In genomic region chr10:5492929-5493576, GRCh38 we compare ENCODE assay signal across 19 cellular contexts. TPM values are rescaled to one million over a fixed set of nuclear protein-coding genes. Genes with fewer than 3 reads are reported as not detected.
DNase-seq lines count a peak whose midpoint lies in the region; FAIRE-seq and TF ChIP-seq lines count a peak whose summit lies in the region.
"Had no signal": no experiment of that assay in that cellular context is flagged by ENCODE, and none has a peak within 500 bp of the region (broad histone marks: within the 10 kb centered on the region; RNA-seq: fewer than 3 reads in every experiment).

No MANE protein-coding gene starts in this region.

- no peak for TF ChIP-seq CTCF in breast epithelium (IDR thresholded peaks at IDR 0.05)
- TF ChIP-seq CTCF in mammary epithelial cell (conservative IDR thresholded peaks at IDR 0.05 in 1 of 2, IDR thresholded peaks at IDR 0.05 in 1 of 2; ENCODE audit: extremely low read depth in 1 of 2, insufficient read depth in 1 of 2, low read depth in 1 of 2, low read length in 2 of 2) = no peak
- TF ChIP-seq CTCF in H1 (IDR thresholded peaks at IDR 0.05; ENCODE audit: control extremely low read depth in 1 of 3, insufficient read depth in 1 of 3, low read depth in 1 of 3, low read length in 3 of 3) = no peak
- TF ChIP-seq CTCF in osteoblast (IDR thresholded peaks at IDR 0.05; ENCODE audit: extremely low read depth, low read depth, low read length) = no peak
- TF ChIP-seq CTCF in OCI-LY7 (conservative IDR thresholded peaks at IDR 0.05; ENCODE audit: low read length) = no peak
- TF ChIP-seq CTCF in prostate gland (IDR thresholded peaks at IDR 0.05) = no peak

- intact Hi-C loops in breast epithelium (cut with DNase I; ENCODE audit: low total_unique reads) (no loop called here), mammary epithelial cell (cut with micrococcal nuclease) (no loop called here), OCI-LY7 (cut with micrococcal nuclease; ENCODE audit: unreplicated experiment) (no loop called here), prostate gland (cut with DNase I) (no loop called here)

- no TSS peak for BruUV-seq in mammary epithelial cell (replicated peaks; lab: Mats Ljungman, UMichigan)
- BruUV-seq in OCI-LY7 (replicated peaks; lab: Mats Ljungman, UMichigan) = no TSS peak

- peaks cover 0 to 3% of the 10 kb centered on the region in 2 donors for H3K4me1 ChIP-seq in breast epithelium
- H3K4me1 ChIP-seq in mammary epithelial cell (ENCODE audit: insufficient read depth, low read length) = peaks cover 16% of the 10 kb centered on the region
- H3K4me1 ChIP-seq in H1 (replicated peaks in 1 of 4; ENCODE audit: control insufficient read depth in 3 of 4, insufficient read depth in 4 of 4, low read length in 3 of 4) = peaks cover 0 to 9% (median 3%) of the 10 kb centered on the region in 4 experiments; a peak in 5 of 7 replicates
- no peaks in the 10 kb centered on the region for H3K4me1 ChIP-seq in osteoblast (ENCODE audit: insufficient read depth, low read length)
- H3K4me1 ChIP-seq in OCI-LY7 (ENCODE audit: insufficient read depth, low read length, poor library complexity, severe bottlenecking) = no peaks in the 10 kb centered on the region
- H3K4me1 ChIP-seq in prostate gland (replicated peaks) = no peaks in the 10 kb centered on the region
- H3K4me1 ChIP-seq: SJCRH30 had no signal

- H3K79me1 ChIP-seq in H1 (ENCODE audit: low read depth, low read length) = no peaks in the 10 kb centered on the region

- H3K23ac ChIP-seq in H1 (ENCODE audit: insufficient read length) = no peak overlapping the region

- no peaks in the 10 kb centered on the region for H3K9me3 ChIP-seq in breast epithelium
- no peaks in the 10 kb centered on the region for H3K9me3 ChIP-seq in mammary epithelial cell (replicated peaks; ENCODE audit: insufficient read depth, low read length)
- peaks cover 6 to 7% of the 10 kb centered on the region in 2 experiments; a peak in 2 of 4 replicates for H3K9me3 ChIP-seq in H1 (ENCODE audit: insufficient read depth in 2 of 2, low read depth in 1 of 2, low read length in 1 of 2)
- no peaks in the 10 kb centered on the region for H3K9me3 ChIP-seq in osteoblast (ENCODE audit: low read depth, low read length)
- H3K9me3 ChIP-seq in OCI-LY7 (ENCODE audit: low read length) = no peaks in the 10 kb centered on the region
- no peaks in the 10 kb centered on the region for H3K9me3 ChIP-seq in prostate gland
- H3K9me3 ChIP-seq: SJCRH30 had no signal

- dilution Hi-C loops in mammary epithelial cell (cut with HindIII; ENCODE audit: low sequenced_read_pairs) = no loop called here

- H3K27ac ChIP-seq in breast epithelium = peak overlapping the region; percentile 22 to 71
- no peak overlapping the region for H3K27ac ChIP-seq in mammary epithelial cell (ENCODE audit: insufficient read depth, low read depth, low read length)
- no peak overlapping the region for H3K27ac ChIP-seq in H1 (ENCODE audit: low read depth, low read length)
- no peak overlapping the region for H3K27ac ChIP-seq in osteoblast (ENCODE audit: low read depth, low read length)
- no peak overlapping the region for H3K27ac ChIP-seq in OCI-LY7 (ENCODE audit: low read depth, low read length, poor library complexity, severe bottlenecking)
- H3K27ac ChIP-seq in prostate gland = no peak overlapping the region
- H3K27ac ChIP-seq: BLaER1 treated with 17β-estradiol and CSF1 and Interleukin-3, amounts not matched to agents 10 nM and 100 nM; SJCRH30 had no signal

- no peak overlapping the region for H3K56ac ChIP-seq in H1 (replicated peaks; ENCODE audit: insufficient read length, low read depth, low read length)

- TF ChIP-seq POLR2A in breast epithelium (IDR thresholded peaks at IDR 0.05) (no peak), H1 (IDR thresholded peaks at IDR 0.05; ENCODE audit: control extremely low read depth in 1 of 2, low read depth in 2 of 2, low read length in 2 of 2) (no peak), prostate gland (IDR thresholded peaks at IDR 0.05) (no peak)

- FAIRE-seq in H1 (lab: Jason Lieb, UNC) = no peak
- FAIRE-seq: A204.1 had no signal

- CTCF ChIA-PET in mammary epithelial cell (lab: Charles Lee; ENCODE audit: low non-redundant PET) (no interaction called here), H1 (lab: Charles Lee; ENCODE audit: partially characterized antibody) (interaction anchor here (0.6 to 1.4 kb wide), 4 partner anchors 9 to 137 kb away, joined by 3 to 6 read pairs (median 3); no protein-coding TSS in a partner anchor), OCI-LY7 (lab: Charles Lee; ENCODE audit: unreplicated experiment) (no interaction called here)

- no peak for TF ChIP-seq EP300 in H1 (IDR thresholded peaks at IDR 0.05; ENCODE audit: borderline replicate concordance in 1 of 2, low read depth in 2 of 2, low read length in 2 of 2)

- in situ Hi-C loops in mammary epithelial cell (cut with MboI; ENCODE audit: low sequenced_read_pairs in 2 of 2) = no loop called here

- DNase-seq in breast epithelium (ENCODE audit: low spot score in 2 of 2) (peak in 1 of 2 donors; percentile 36), mammary epithelial cell (no peak), H1 (ENCODE audit: low read depth in 1 of 2, low spot score in 2 of 2) (no peak), osteoblast (ENCODE audit: insufficient read length, low spot score, missing footprints) (peak; percentile 65), OCI-LY7 (ENCODE audit: low spot score) (no peak), prostate gland (ENCODE audit: low spot score) (no peak), NCI-H1092 (lab: John Stamatoyannopoulos, UW) (no peak)
- DNase-seq in activated naive CD4-positive, alpha-beta T cell treated with Interleukin-2 at 50 U/mL for 16 hours = no peak
- DNase-seq: DND-41, NCI-H1105 treated with DMSO at 0.1 percent for 48 hours, NCI-H1694, NCI-H2081 treated with DMSO at 0.1 percent for 48 hours, NCI-H510A, NCI-H748 treated with DMSO at 0.1 percent for 48 hours, SJCRH30 had no signal

- POLR2A ChIA-PET in H1 (lab: Charles Lee; ENCODE audit: partially characterized antibody) = interaction anchor here (0.9 kb wide), 2 partner anchors 30 to 47 kb away, joined by 3 read pairs; no protein-coding TSS in a partner anchor
- POLR2A ChIA-PET in OCI-LY7 (lab: Charles Lee) = interaction anchor here (0.6 kb wide), 1 partner anchor 16 kb away, joined by 3 read pairs; no protein-coding TSS in a partner anchor

- no peak overlapping the region for H3K4ac ChIP-seq in H1 (replicated peaks; ENCODE audit: insufficient read length, low read depth, low read length)

- no peak overlapping the region for H2BK5ac ChIP-seq in H1 (ENCODE audit: low read depth, low read length)

- no peak overlapping the region for H2AFZ ChIP-seq in mammary epithelial cell (ENCODE audit: low read depth, low read length)
- no peak overlapping the region for H2AFZ ChIP-seq in H1 (ENCODE audit: low read length)
- no peak overlapping the region for H2AFZ ChIP-seq in osteoblast (ENCODE audit: low read length)
- no peak overlapping the region for H2AFZ ChIP-seq in OCI-LY7 (ENCODE audit: low read length)

- H3K27me3 ChIP-seq in breast epithelium (no peaks in the 10 kb centered on the region), mammary epithelial cell (ENCODE audit: insufficient read depth, low read length) (no peaks in the 10 kb centered on the region), H1 (replicated peaks in 1 of 4; ENCODE audit: control insufficient read depth in 3 of 4, extremely low read depth in 1 of 4, insufficient read depth in 3 of 4, low read length in 3 of 4) (no peaks in the 10 kb centered on the region), osteoblast (ENCODE audit: insufficient read depth, low read length) (no peaks in the 10 kb centered on the region), prostate gland (replicated peaks; ENCODE audit: insufficient read depth) (no peaks in the 10 kb centered on the region)
- H3K27me3 ChIP-seq: BLaER1 treated with 17β-estradiol and CSF1 and Interleukin-3, amounts not matched to agents 10 nM and 100 nM; SJCRH30 had no signal

- no peak overlapping the region for H3K9ac ChIP-seq in mammary epithelial cell (ENCODE audit: insufficient read depth, low read length)
- H3K9ac ChIP-seq in H1 (replicated peaks in 1 of 4; ENCODE audit: extremely low read depth in 1 of 4, low read depth in 3 of 4, low read length in 3 of 4) = no peak overlapping the region
- H3K9ac ChIP-seq: BLaER1 treated with 17β-estradiol and CSF1 and Interleukin-3, amounts not matched to agents 10 nM and 100 nM had no signal

- H2BK15ac ChIP-seq in H1 (ENCODE audit: low read length) = no peak overlapping the region

- TF ChIP-seq RAD21 in H1 (IDR thresholded peaks at IDR 0.05 in 1 of 2, conservative IDR thresholded peaks at IDR 0.05 in 1 of 2; ENCODE audit: low read depth in 2 of 2, low read length in 2 of 2) = no peak

- H4K8ac ChIP-seq in H1 (ENCODE audit: extremely low read depth, insufficient read depth, low read length) = no peak overlapping the region; the same call in 1 of the 2 replicates

- H2BK20ac ChIP-seq in H1 (ENCODE audit: low read length) = no peak overlapping the region; the same call in 1 of the 2 replicates

- no peak overlapping the region for H3K4me3 ChIP-seq in breast epithelium
- H3K4me3 ChIP-seq in mammary epithelial cell (replicated peaks in 1 of 3; ENCODE audit: insufficient read depth in 1 of 3, low read depth in 2 of 3, low read length in 3 of 3) = no peak overlapping the region
- H3K4me3 ChIP-seq in H1 (ENCODE audit: extremely low read depth in 1 of 4, insufficient read depth in 2 of 4, low read depth in 3 of 4, low read length in 4 of 4) = no peak overlapping the region
- no peak overlapping the region for H3K4me3 ChIP-seq in osteoblast (ENCODE audit: insufficient read depth, low read length)
- no peak overlapping the region for H3K4me3 ChIP-seq in OCI-LY7 (ENCODE audit: low read depth, low read length, poor library complexity, severe bottlenecking)
- no peak overlapping the region for H3K4me3 ChIP-seq in prostate gland
- H3K4me3 ChIP-seq: BLaER1 treated with 17β-estradiol and CSF1 and Interleukin-3, amounts not matched to agents 10 nM and 100 nM; SJCRH30 had no signal

- H4K91ac ChIP-seq in H1 (replicated peaks; ENCODE audit: insufficient read length, low read length) = peak overlapping the region; percentile 3

- H3K18ac ChIP-seq in H1 (ENCODE audit: extremely low read depth, low read length) = no peak overlapping the region

- no peaks in the 10 kb centered on the region for H4K20me1 ChIP-seq in mammary epithelial cell (ENCODE audit: insufficient read depth, low read length)
- H4K20me1 ChIP-seq in H1 (replicated peaks in 1 of 2; ENCODE audit: control insufficient read depth in 1 of 2, insufficient read depth in 2 of 2, low read length in 2 of 2) = peaks cover 0 to 3% of the 10 kb centered on the region in 2 experiments
- H4K20me1 ChIP-seq in osteoblast (ENCODE audit: insufficient read depth, low read length) = no peaks in the 10 kb centered on the region
- H4K20me1 ChIP-seq in OCI-LY7 (ENCODE audit: insufficient read depth, low read length) = no peaks in the 10 kb centered on the region
- H4K20me1 ChIP-seq: BLaER1 treated with 17β-estradiol and CSF1 and Interleukin-3, amounts not matched to agents 10 nM and 100 nM had no signal

- H4K5ac ChIP-seq in H1 (ENCODE audit: insufficient read length, low read depth, low read length) = no peak overlapping the region

- H3K4me2 ChIP-seq in mammary epithelial cell (ENCODE audit: insufficient read depth, low read depth, low read length) = no peak overlapping the region
- no peak overlapping the region for H3K4me2 ChIP-seq in H1 (ENCODE audit: insufficient read depth in 1 of 2, low read depth in 2 of 2, low read length in 2 of 2)
- H3K4me2 ChIP-seq in osteoblast (ENCODE audit: insufficient read depth, low read length) = no peak overlapping the region
- no peak overlapping the region for H3K4me2 ChIP-seq in OCI-LY7 (ENCODE audit: low read length)
- H3K4me2 ChIP-seq: BLaER1 treated with 17β-estradiol and CSF1 and Interleukin-3, amounts not matched to agents 10 nM and 100 nM had no signal

- H3K23me2 ChIP-seq in H1 (ENCODE audit: low read depth, low read length) = peaks cover 10% of the 10 kb centered on the region; the same call in 1 of the 2 replicates

- no peaks in the 10 kb centered on the region for H3K9me2 ChIP-seq in OCI-LY7 (ENCODE audit: insufficient read depth, low read length)

- H3K79me2 ChIP-seq in mammary epithelial cell (ENCODE audit: insufficient read depth, low read length) (no peaks in the 10 kb centered on the region), H1 (ENCODE audit: control insufficient read depth in 1 of 2, insufficient read depth in 2 of 2, low read length in 2 of 2) (no peaks in the 10 kb centered on the region), osteoblast (ENCODE audit: insufficient read depth, low read length) (no peaks in the 10 kb centered on the region), OCI-LY7 (ENCODE audit: insufficient read depth, low read depth, low read length) (no peaks in the 10 kb centered on the region)

- H3K36me3 ChIP-seq in breast epithelium (no peaks in the 10 kb centered on the region), mammary epithelial cell (ENCODE audit: insufficient read depth, low read length) (no peaks in the 10 kb centered on the region), H1 (ENCODE audit: control insufficient read depth in 2 of 4, insufficient read depth in 4 of 4, low read length in 3 of 4) (no peaks in the 10 kb centered on the region), osteoblast (ENCODE audit: insufficient read depth, low read length) (no peaks in the 10 kb centered on the region), OCI-LY7 (ENCODE audit: insufficient read depth, low read length) (no peaks in the 10 kb centered on the region), prostate gland (no peaks in the 10 kb centered on the region)
- H3K36me3 ChIP-seq: BLaER1 treated with 17β-estradiol and CSF1 and Interleukin-3, amounts not matched to agents 10 nM and 100 nM; SJCRH30 had no signal

- no peak overlapping the region for H2BK120ac ChIP-seq in H1 (replicated peaks; ENCODE audit: low read depth, low read length)

- H2AK5ac ChIP-seq in H1 (ENCODE audit: low read depth, low read length) = peak overlapping the region; percentile 83; the same call in 1 of the 2 replicates

- H3K14ac ChIP-seq in H1 (ENCODE audit: insufficient read length) = no peak overlapping the region

- WGBS in mammary epithelial cell (ENCODE audit: low coverage, missing lambda C conversion rate) = 85% methylated on average over 12 of the region's 13 CpGs
- 95% methylated on average over 13 of the region's 13 CpGs; no CpG with 5 or more reads in 1 of the 2 experiments for WGBS in H1 (ENCODE audit: extremely low coverage in 1 of 2, insufficient coverage in 1 of 2, insufficient read length in 1 of 2, insufficient replicate concordance in 2 of 2, low coverage in 1 of 2, low lambda C conversion rate in 2 of 2, missing lambda C conversion rate in 1 of 2), 2 experiments
- WGBS in prostate gland = 92% methylated on average over 13 of the region's 13 CpGs

- peak overlapping the region; percentile 89; the same call in 1 of the 2 replicates for H2BK12ac ChIP-seq in H1 (ENCODE audit: low read depth, low read length)

RNA-seq across cellular contexts. Expression of gene CALML5, which starts 6.3 kb away (rescaled TPM):
- 10 to 100 TPM in 2 of 3 donors, not detected in 1; 31.0 to 31.1 TPM for total RNA-seq in breast epithelium
- not detected for total RNA-seq in mammary epithelial cell
- polyA plus RNA-seq in mammary epithelial cell = 0.32 TPM
- polyA minus RNA-seq in mammary epithelial cell = not detected
- total RNA-seq in H1 (2021; fragmentation: NEBNext Ultra II Directional; extraction: Animal tissue kit (Norgen Biotek cat#: 25700)) = 0.38 TPM in 1 of 2 replicates, not detected in the other
- 0.09 TPM in 1 of 2 replicates, not detected in the other for polyA plus RNA-seq in H1 (2011; rRNA removed)
- polyA plus RNA-seq in H1 (2011; cell fraction: cytosol; rRNA removed) = not detected
- polyA plus RNA-seq in H1 (2011; cell fraction: nucleus; rRNA removed) = not detected
- not detected in 4 replicates for polyA plus RNA-seq in H1 (2012, experiment 1 of 2)
- polyA plus RNA-seq in H1 (2012, experiment 2 of 2) = not detected
- polyA plus RNA-seq in H1 (2013, experiment 1 of 2) = not detected
- polyA plus RNA-seq in H1 (2013, experiment 2 of 2) = not detected
- polyA minus RNA-seq in H1 (2011; rRNA and poly(A)+ RNA removed) = not detected in 2 replicates
- not detected for polyA minus RNA-seq in H1 (2011; cell fraction: cytosol; rRNA and poly(A)+ RNA removed)
- polyA minus RNA-seq in H1 (2011; cell fraction: nucleus; rRNA and poly(A)+ RNA removed) = not detected
- total RNA-seq in osteoblast = not detected in 2 replicates
- total RNA-seq in OCI-LY7 (2014; rRNA removed; shearing (Covaris generic)) = not detected in 2 replicates
- total RNA-seq in OCI-LY7 (2022) = not detected in 2 replicates
- total RNA-seq in prostate gland = 10 to 100 TPM in 1 of 2 donors, under 1 TPM in 1; 0.46 to 10.5 TPM
- total RNA-seq: G401, H4, SJCRH30 had no signal

RNA-seq across cellular contexts. Expression of gene CALML3, which starts 31.7 kb away (rescaled TPM):
- total RNA-seq in breast epithelium = 10 to 100 TPM in 1 of 3 donors, 1 to 10 TPM in 1, not detected in 1; 3.6 to 13.5 TPM
- total RNA-seq in mammary epithelial cell = 100 to 1,000 TPM; 173 to 704 TPM
- 42.3 TPM for polyA plus RNA-seq in mammary epithelial cell
- polyA minus RNA-seq in mammary epithelial cell = 6.0 TPM
- total RNA-seq in H1 (2021; fragmentation: NEBNext Ultra II Directional; extraction: Animal tissue kit (Norgen Biotek cat#: 25700)) = not detected in 2 replicates
- not detected in 2 replicates for polyA plus RNA-seq in H1 (2011; rRNA removed)
- not detected for polyA plus RNA-seq in H1 (2011; cell fraction: cytosol; rRNA removed)
- not detected for polyA plus RNA-seq in H1 (2011; cell fraction: nucleus; rRNA removed)
- polyA plus RNA-seq in H1 (2012, experiment 1 of 2) = not detected in 4 replicates
- polyA plus RNA-seq in H1 (2012, experiment 2 of 2) = not detected
- not detected for polyA plus RNA-seq in H1 (2013, experiment 1 of 2)
- not detected for polyA plus RNA-seq in H1 (2013, experiment 2 of 2)
- not detected in 2 replicates for polyA minus RNA-seq in H1 (2011; rRNA and poly(A)+ RNA removed)
- polyA minus RNA-seq in H1 (2011; cell fraction: cytosol; rRNA and poly(A)+ RNA removed) = not detected
- polyA minus RNA-seq in H1 (2011; cell fraction: nucleus; rRNA and poly(A)+ RNA removed) = not detected
- total RNA-seq in osteoblast = not detected in 2 replicates
- total RNA-seq in OCI-LY7 (2014; rRNA removed; shearing (Covaris generic)) = not detected in 2 replicates
- not detected in 2 replicates for total RNA-seq in OCI-LY7 (2022)
- total RNA-seq in prostate gland = 1 to 10 TPM; 1.6 to 8.0 TPM
- total RNA-seq: G401, H4, SJCRH30 had no signal

Comparison
In these comparisons a context has a peak if more than half of its experiments do, and no peak if none do; other contexts are left out.
1. H3K27ac ChIP-seq: peak in breast epithelium (2 of 2); none in mammary epithelial cell (single experiment), H1 (single experiment), osteoblast (single experiment), OCI-LY7 (single experiment) and prostate gland (0 of 2).
2. RNA of gene CALML3, which starts 31.7 kb away (total RNA-seq): 173 to 704 TPM in mammary epithelial cell; 1.6 to 8.0 TPM in prostate gland, 3.6 to 13.5 TPM in breast epithelium, not detected in H1, not detected in osteoblast and not detected in OCI-LY7; every median in the first group is over 10 times any median in the second.